In the genomic region with DNA sequence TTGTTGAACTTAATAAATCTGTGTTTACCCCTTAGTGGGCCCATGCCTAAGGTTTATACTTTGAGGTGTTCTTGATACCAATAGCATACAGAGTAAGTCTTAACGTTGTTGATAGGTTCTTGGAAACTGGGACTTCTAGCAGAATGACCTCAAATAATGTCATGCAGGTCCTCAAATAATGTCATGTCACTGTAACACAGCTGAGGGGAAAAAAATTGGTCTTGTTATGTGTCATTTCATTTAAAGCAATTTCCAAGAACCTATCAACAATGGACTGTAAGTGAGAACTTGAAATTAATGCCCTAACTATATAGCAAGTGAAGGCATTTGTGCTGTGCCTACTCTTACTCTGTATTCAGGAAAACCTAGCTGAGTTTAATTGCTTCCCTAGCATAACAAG, we compare ENCODE assay signal across 2 cellular contexts.
TF ChIP-seq lines count a peak whose summit lies in the region.

No MANE protein-coding gene starts in this region.

TF ChIP-seq in IMR-90, 13 proteins besides CTCF, POLR2A, EP300 and RAD21:
- TF ChIP-seq MAZ (IDR thresholded peaks at IDR 0.05; ENCODE audit: borderline replicate concordance, low read depth, low read length) (no peak), RFX5 (IDR thresholded peaks at IDR 0.05; ENCODE audit: low read depth, low read length) (no peak), MXI1 (IDR thresholded peaks at IDR 0.05; ENCODE audit: borderline replicate concordance, low read depth, low read length) (no peak), FOS (IDR thresholded peaks at IDR 0.05; ENCODE audit: low read depth, low read length) (no peak), RCOR1 (IDR thresholded peaks at IDR 0.05; ENCODE audit: insufficient replicate concordance, low read length) (no peak), MAFK (IDR thresholded peaks at IDR 0.05; ENCODE audit: low read depth, low read length) (no peak), CHD1 (IDR thresholded peaks at IDR 0.05; ENCODE audit: low read depth, low read length) (no peak), BHLHE40 (IDR thresholded peaks at IDR 0.05; ENCODE audit: low read depth, low read length) (no peak), CEBPB (IDR thresholded peaks at IDR 0.05; ENCODE audit: low read depth, low read length) (no peak), NFE2L2 (IDR thresholded peaks at IDR 0.05; ENCODE audit: low read depth, low read length) (no peak), SMC3 (IDR thresholded peaks at IDR 0.05; ENCODE audit: low read depth, low read length) (no peak)
- TF ChIP-seq, protein P1, sequence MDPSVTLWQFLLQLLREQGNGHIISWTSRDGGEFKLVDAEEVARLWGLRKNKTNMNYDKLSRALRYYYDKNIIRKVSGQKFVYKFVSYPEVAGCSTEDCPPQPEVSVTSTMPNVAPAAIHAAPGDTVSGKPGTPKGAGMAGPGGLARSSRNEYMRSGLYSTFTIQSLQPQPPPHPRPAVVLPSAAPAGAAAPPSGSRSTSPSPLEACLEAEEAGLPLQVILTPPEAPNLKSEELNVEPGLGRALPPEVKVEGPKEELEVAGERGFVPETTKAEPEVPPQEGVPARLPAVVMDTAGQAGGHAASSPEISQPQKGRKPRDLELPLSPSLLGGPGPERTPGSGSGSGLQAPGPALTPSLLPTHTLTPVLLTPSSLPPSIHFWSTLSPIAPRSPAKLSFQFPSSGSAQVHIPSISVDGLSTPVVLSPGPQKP (IDR thresholded peaks at IDR 0.05; ENCODE audit: borderline replicate concordance, low read depth, low read length) = no peak
- TF ChIP-seq, protein P2, sequence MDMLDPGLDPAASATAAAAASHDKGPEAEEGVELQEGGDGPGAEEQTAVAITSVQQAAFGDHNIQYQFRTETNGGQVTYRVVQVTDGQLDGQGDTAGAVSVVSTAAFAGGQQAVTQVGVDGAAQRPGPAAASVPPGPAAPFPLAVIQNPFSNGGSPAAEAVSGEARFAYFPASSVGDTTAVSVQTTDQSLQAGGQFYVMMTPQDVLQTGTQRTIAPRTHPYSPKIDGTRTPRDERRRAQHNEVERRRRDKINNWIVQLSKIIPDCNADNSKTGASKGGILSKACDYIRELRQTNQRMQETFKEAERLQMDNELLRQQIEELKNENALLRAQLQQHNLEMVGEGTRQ (IDR thresholded peaks at IDR 0.05; ENCODE audit: low read depth, low read length) = no peak

TF ChIP-seq in GM12878, 131 proteins besides CTCF, POLR2A, EP300 and RAD21:
- no peak for TF ChIP-seq POLR2AphosphoS5 (IDR thresholded peaks at IDR 0.05; ENCODE audit: low read length)
- no peak for TF ChIP-seq STAT1 (conservative IDR thresholded peaks at IDR 0.05)
- TF ChIP-seq MEF2B (IDR thresholded peaks at IDR 0.05; ENCODE audit: partially characterized antibody, poor library complexity, severe bottlenecking) = no peak
- TF ChIP-seq, protein P3, sequence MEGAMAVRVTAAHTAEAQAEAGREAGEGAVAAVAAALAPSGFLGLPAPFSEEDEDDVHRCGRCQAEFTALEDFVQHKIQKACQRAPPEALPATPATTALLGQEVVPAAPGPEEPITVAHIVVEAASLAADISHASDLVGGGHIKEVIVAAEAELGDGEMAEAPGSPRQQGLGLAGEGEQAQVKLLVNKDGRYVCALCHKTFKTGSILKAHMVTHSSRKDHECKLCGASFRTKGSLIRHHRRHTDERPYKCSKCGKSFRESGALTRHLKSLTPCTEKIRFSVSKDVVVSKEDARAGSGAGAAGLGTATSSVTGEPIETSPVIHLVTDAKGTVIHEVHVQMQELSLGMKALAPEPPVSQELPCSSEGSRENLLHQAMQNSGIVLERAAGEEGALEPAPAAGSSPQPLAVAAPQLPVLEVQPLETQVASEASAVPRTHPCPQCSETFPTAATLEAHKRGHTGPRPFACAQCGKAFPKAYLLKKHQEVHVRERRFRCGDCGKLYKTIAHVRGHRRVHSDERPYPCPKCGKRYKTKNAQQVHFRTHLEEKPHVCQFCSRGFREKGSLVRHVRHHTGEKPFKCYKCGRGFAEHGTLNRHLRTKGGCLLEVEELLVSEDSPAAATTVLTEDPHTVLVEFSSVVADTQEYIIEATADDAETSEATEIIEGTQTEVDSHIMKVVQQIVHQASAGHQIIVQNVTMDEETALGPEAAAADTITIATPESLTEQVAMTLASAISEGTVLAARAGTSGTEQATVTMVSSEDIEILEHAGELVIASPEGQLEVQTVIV (IDR thresholded peaks at IDR 0.05; ENCODE audit: borderline replicate concordance, partially characterized antibody) = no peak
- no peak for TF ChIP-seq ZBED1 (IDR thresholded peaks at IDR 0.05; ENCODE audit: borderline replicate concordance)
